13 cellular contexts compared by ENCODE assay signal in the genomic region with DNA sequence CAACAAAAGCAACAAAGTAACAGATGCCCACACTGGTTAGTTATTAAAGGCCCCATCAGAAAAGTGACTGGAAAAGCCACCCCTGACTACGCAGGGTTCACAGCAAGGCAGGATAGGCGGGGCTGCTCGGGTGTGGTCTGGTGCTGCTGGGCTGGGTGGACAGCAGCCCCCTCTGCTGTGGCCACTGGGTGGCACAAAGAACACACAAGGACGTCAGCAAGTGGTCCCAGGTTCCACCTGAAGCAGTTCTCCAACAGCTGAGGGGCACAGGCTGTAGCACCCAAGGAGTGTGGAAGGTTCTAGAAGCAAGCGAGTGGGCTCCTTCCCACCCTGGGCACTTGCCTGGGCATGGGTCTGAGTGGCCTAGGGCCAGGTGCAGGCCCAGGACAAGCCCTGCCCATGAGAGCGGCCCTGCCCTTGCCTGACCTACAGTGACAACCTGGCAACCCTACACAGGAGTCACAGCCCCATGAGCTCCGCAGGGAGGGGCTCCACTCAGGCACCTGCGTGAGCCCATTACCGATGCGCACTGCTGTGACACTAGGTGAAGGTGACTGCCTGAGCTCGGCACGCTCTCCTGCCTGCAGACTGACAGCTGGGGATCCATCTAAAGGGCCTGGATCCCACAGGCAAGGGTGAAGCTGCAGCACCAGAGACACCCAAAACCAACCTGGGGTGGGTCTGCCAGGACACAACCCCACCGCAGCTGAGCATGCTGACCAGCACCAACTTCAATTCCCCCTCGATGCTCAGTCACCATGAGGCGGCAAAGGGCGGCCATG.
"Had no signal": no experiment of that assay in that cellular context is flagged by ENCODE, and none has a peak within 500 bp of the region (broad histone marks: within the 10 kb centered on the region; RNA-seq: fewer than 3 reads in every experiment).

No MANE protein-coding gene starts in this region.

- ATAC-seq: activated T-helper 17 cell treated with anti-CD3 and anti-CD28 coated beads, Interleukin-2, amount 50 U/mL, for 72 hours; stimulated activated effector memory CD8-positive, alpha-beta T cell treated with anti-CD3 and anti-CD28 coated beads, Interleukin-12 subunit alpha, Interleukin-12 subunit beta, amount 100 ng/mL, for 72 hours had no signal

- DNase-seq: activated CD4-positive, alpha-beta T cell treated with anti-CD3 and anti-CD28 coated beads, Interleukin-2, amount 10 ng/mL, durations not matched to agents 24 days and 14 days; activated CD8-positive, alpha-beta memory T cell treated with anti-CD3 and anti-CD28 coated beads for 24 hours; activated naive CD4-positive, alpha-beta T cell treated with anti-CD3 and anti-CD28 coated beads, Interleukin-2, amount 50 U/mL, for 16 hours; cerebellar nuclear complex; endodermal cell; mesendoderm; retina; small intestine; thyroid gland had no signal

- H3K4me1 ChIP-seq: thyroid gland, vagina had no signal

- FAIRE-seq: small intestine had no signal

- H3K27me3 ChIP-seq: esophagus muscularis mucosa, thyroid gland, vagina had no signal

- H3K4me3 ChIP-seq: esophagus muscularis mucosa, thyroid gland, vagina had no signal

- H3K9me3 ChIP-seq: esophagus muscularis mucosa, thyroid gland, vagina had no signal

- H3K27ac ChIP-seq: esophagus muscularis mucosa, thyroid gland, vagina had no signal
